In genomic region chr10:6173203-6173602, GRCh38 we compare ENCODE assay signal across 1 cellular context.
TF ChIP-seq lines count a peak whose summit lies in the region.

No MANE protein-coding gene starts in this region.

TF ChIP-seq in HepG2, 621 proteins besides CTCF, POLR2A, EP300 and RAD21 (continued from another document and continues in another):
- no peak for TF ChIP-seq ZNF800 (CRISPR knock-in tag; IDR thresholded peaks at IDR 0.05)
- TF ChIP-seq ZNF253 (CRISPR knock-in tag; IDR thresholded peaks at IDR 0.05; ENCODE audit: borderline replicate concordance) = no peak
- peak; percentile 58 for TF ChIP-seq STAG1 (CRISPR knock-in tag; IDR thresholded peaks at IDR 0.05)
- no peak for TF ChIP-seq CBFB (CRISPR knock-in tag; IDR thresholded peaks at IDR 0.05)
- TF ChIP-seq ZFP91 (CRISPR knock-in tag; IDR thresholded peaks at IDR 0.05; ENCODE audit: borderline replicate concordance) = 0 out of 2 replicates have a peak, but pooled peaks have one; percentile 29
- no peak for TF ChIP-seq ZNF546 (CRISPR knock-in tag; conservative IDR thresholded peaks at IDR 0.05)
- no peak for TF ChIP-seq HOXD1 (CRISPR knock-in tag; IDR thresholded peaks at IDR 0.05)
- TF ChIP-seq PHF5A (CRISPR knock-in tag; IDR thresholded peaks at IDR 0.05; ENCODE audit: low read depth, unreplicated experiment) = no peak
- peak; percentile 25; the same call in 1 of the 2 replicates for TF ChIP-seq ZNF687 (CRISPR knock-in tag; IDR thresholded peaks at IDR 0.05)
- TF ChIP-seq ZNF558 (CRISPR knock-in tag; IDR thresholded peaks at IDR 0.05; ENCODE audit: borderline replicate concordance) = no peak
- 0 out of 2 replicates have a peak, but pooled peaks have one; percentile 18 for TF ChIP-seq MAX (IDR thresholded peaks at IDR 0.05)
- no peak for TF ChIP-seq SMARCC2 (IDR thresholded peaks at IDR 0.05)
- TF ChIP-seq ZNF598 (CRISPR knock-in tag; IDR thresholded peaks at IDR 0.05; ENCODE audit: borderline replicate concordance) = no peak
- TF ChIP-seq ZBTB40 (IDR thresholded peaks at IDR 0.05) = no peak
- no peak for TF ChIP-seq ZBTB40 (CRISPR knock-in tag; IDR thresholded peaks at IDR 0.05)
- TF ChIP-seq NR2C2 (CRISPR knock-in tag; IDR thresholded peaks at IDR 0.05; ENCODE audit: borderline replicate concordance) = no peak
- no peak for TF ChIP-seq DRAP1 (CRISPR knock-in tag; IDR thresholded peaks at IDR 0.05)
- TF ChIP-seq RFX3 (CRISPR knock-in tag; IDR thresholded peaks at IDR 0.05) = no peak
- no peak for TF ChIP-seq TAF15 (IDR thresholded peaks at IDR 0.05; ENCODE audit: low read depth, low read length, poor library complexity, severe bottlenecking)
- no peak for TF ChIP-seq JUNB (CRISPR knock-in tag; IDR thresholded peaks at IDR 0.05; ENCODE audit: borderline replicate concordance)
- no peak for TF ChIP-seq STAT6 (CRISPR knock-in tag; IDR thresholded peaks at IDR 0.05; ENCODE audit: borderline replicate concordance)
- no peak for TF ChIP-seq MTF2 (CRISPR knock-in tag; IDR thresholded peaks at IDR 0.05; ENCODE audit: borderline replicate concordance)
- no peak for TF ChIP-seq ZBTB3 (CRISPR knock-in tag; IDR thresholded peaks at IDR 0.05; ENCODE audit: borderline replicate concordance, low read depth)
- TF ChIP-seq ZNF362 (CRISPR knock-in tag; IDR thresholded peaks at IDR 0.05; ENCODE audit: borderline replicate concordance) = no peak
- TF ChIP-seq ZBTB33 (CRISPR knock-in tag; IDR thresholded peaks at IDR 0.05) = peak; percentile 61; the same call in 1 of the 2 replicates
- TF ChIP-seq ATF3 (CRISPR knock-in tag; IDR thresholded peaks at IDR 0.05) = no peak
- TF ChIP-seq HMG20B (CRISPR knock-in tag; conservative IDR thresholded peaks at IDR 0.05) = no peak
- no peak for TF ChIP-seq GABPA (IDR thresholded peaks at IDR 0.05; ENCODE audit: low read depth, low read length)
- no peak for TF ChIP-seq GABPA (CRISPR knock-in tag; IDR thresholded peaks at IDR 0.05; ENCODE audit: low read depth)
- no peak for TF ChIP-seq ZNF607 (CRISPR knock-in tag; IDR thresholded peaks at IDR 0.05; ENCODE audit: borderline replicate concordance)
- TF ChIP-seq ZNF550 (CRISPR knock-in tag; IDR thresholded peaks at IDR 0.05; ENCODE audit: borderline replicate concordance) = no peak
